Comparison of ENCODE assay signal across 19 cellular contexts in the genomic region with DNA sequence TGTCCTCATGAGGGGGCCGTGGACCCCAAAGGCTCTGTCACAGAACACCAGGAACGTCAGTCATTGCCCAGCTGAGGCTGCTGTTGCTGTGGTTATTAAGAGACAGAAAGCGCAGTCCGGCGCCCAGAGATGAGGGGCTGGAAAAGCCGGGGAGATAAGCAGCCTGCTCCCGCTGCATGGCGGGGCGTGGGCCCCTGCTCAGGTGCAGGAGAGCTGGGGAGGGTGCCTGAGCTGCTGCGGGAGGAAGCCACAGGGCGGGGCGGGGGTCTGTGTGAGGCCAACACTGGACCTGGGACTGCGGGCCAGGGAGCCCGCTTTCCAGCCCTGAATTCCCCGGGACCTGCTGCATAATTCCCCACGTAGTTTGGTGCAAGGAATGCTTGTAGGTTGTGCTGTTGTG. TPM values are rescaled to one million over a fixed set of nuclear protein-coding genes. Genes with fewer than 3 reads are reported as not detected.
DNase-seq lines count a peak whose midpoint lies in the region; ATAC-seq and TF ChIP-seq lines count a peak whose summit lies in the region.
"Had no signal": no experiment of that assay in that cellular context is flagged by ENCODE, and none has a peak within 500 bp of the region (broad histone marks: within the 10 kb centered on the region; RNA-seq: fewer than 3 reads in every experiment).

No MANE protein-coding gene starts in this region.

- H3K27ac Mint-ChIP-seq in WTC11 (no peak overlapping the region), nephron progenitor cell (no peak overlapping the region)
- H3K27ac Mint-ChIP-seq: B cell; CD4-positive, CD25-positive, alpha-beta regulatory T cell had no signal

- POLR2A ChIA-PET in A673 (lab: Charles Lee; ENCODE audit: low non-redundant PET): no interaction called here
- POLR2A ChIA-PET in WTC11 (lab: Charles Lee): no interaction called here

- H3K27ac ChIP-seq in A673 (ENCODE audit: low read depth, low read length, poor library complexity, severe bottlenecking): peak overlapping the region; percentile 80
- no peak overlapping the region for H3K27ac ChIP-seq in left ventricle myocardium inferior (replicated peaks)
- H3K27ac ChIP-seq: PC-9, SJSA1 had no signal

- BruUV-seq in A673 (replicated peaks; lab: Mats Ljungman, UMichigan): no TSS peak

- H3K36me3 ChIP-seq in A673 (ENCODE audit: insufficient read depth, low read length, poor library complexity, severe bottlenecking): no peaks in the 10 kb centered on the region
- no peaks in the 10 kb centered on the region for H3K36me3 ChIP-seq in ES-I3 (ENCODE audit: insufficient read depth, low read length)
- H3K36me3 ChIP-seq in left ventricle myocardium inferior: no peaks in the 10 kb centered on the region
- H3K36me3 ChIP-seq: SJSA1 had no signal

- H3K27me3 Mint-ChIP-seq in WTC11 (ENCODE audit: low read depth) (peaks cover 38% of the 10 kb centered on the region), nephron progenitor cell (ENCODE audit: low read depth, poor library complexity) (peaks cover 63% of the 10 kb centered on the region)

- H3K9me3 ChIP-seq in A673 (ENCODE audit: low read depth, low read length, poor library complexity, severe bottlenecking): peaks cover 2% of the 10 kb centered on the region
- H3K9me3 ChIP-seq in ES-I3 (ENCODE audit: control insufficient read depth, insufficient read depth, low read length): 0 out of 2 replicates have a peak, but pooled peaks cover 2% of the 10 kb centered on the region
- H3K9me3 ChIP-seq in left ventricle myocardium inferior (replicated peaks): peaks cover 5% of the 10 kb centered on the region

- H3K4me3 ChIP-seq in A673 (ENCODE audit: low read depth, low read length, poor library complexity, severe bottlenecking) (no peak overlapping the region), left ventricle myocardium inferior (no peak overlapping the region)
- H3K4me3 ChIP-seq: PC-9, SJSA1 had no signal

- H3K4me1 Mint-ChIP-seq in WTC11 (peaks cover 24% of the 10 kb centered on the region), nephron progenitor cell (peaks cover 9% of the 10 kb centered on the region)

- intact Hi-C loops in A673 (cut with micrococcal nuclease; ENCODE audit: unreplicated experiment): no loop called here
- intact Hi-C loops in left ventricle myocardium inferior (cut with micrococcal nuclease): no loop called here

- CTCF ChIA-PET in A673 (lab: Charles Lee): no interaction called here
- CTCF ChIA-PET in WTC11 (lab: Charles Lee): interaction anchor here (1.3 to 2.3 kb wide), 2 partner anchors 12 to 365 kb away, joined by 3 to 13 read pairs; no protein-coding TSS in a partner anchor

- H3K36me3 Mint-ChIP-seq in WTC11: no peaks in the 10 kb centered on the region
- no peaks in the 10 kb centered on the region for H3K36me3 Mint-ChIP-seq in nephron progenitor cell (ENCODE audit: low read depth)
- H3K36me3 Mint-ChIP-seq: CD4-positive, CD25-positive, alpha-beta regulatory T cell had no signal

- H3K27me3 ChIP-seq in A673 (replicated peaks; ENCODE audit: insufficient read depth, low read depth, low read length, poor library complexity): peaks cover 31% of the 10 kb centered on the region
- peaks cover 100% of the 10 kb centered on the region for H3K27me3 ChIP-seq in left ventricle myocardium inferior (ENCODE audit: low read depth)

- DNase-seq in A673 (ENCODE audit: low spot score) (no peak), WTC11 (ENCODE audit: low spot score) (peak; percentile 57), nephron progenitor cell (peak; percentile 18), amniotic stem cell (lab: John Stamatoyannopoulos, UW) (no peak), left ventricle myocardium inferior (no peak), HPDE6-E6E7 (ENCODE audit: extremely low spot score) (no peak)
- DNase-seq: Calu3; CD4-positive, CD25-positive, alpha-beta regulatory T cell; DMS53; NCI-H2029; NCI-H345; NCI-H526; PC-9; SW 1271 had no signal

- H3K9me3 Mint-ChIP-seq in WTC11: peaks cover 6% of the 10 kb centered on the region
- peaks cover 6% of the 10 kb centered on the region for H3K9me3 Mint-ChIP-seq in nephron progenitor cell

- peak; percentile 43 for ATAC-seq in WTC11
- ATAC-seq: HCT116 had no signal

- TF ChIP-seq CTCF in A673 (conservative IDR thresholded peaks at IDR 0.05; ENCODE audit: low read depth, low read length): no peak
- TF ChIP-seq CTCF in WTC11 (IDR thresholded peaks at IDR 0.05): no peak
- TF ChIP-seq CTCF in nephron progenitor cell (IDR thresholded peaks at IDR 0.05): no peak
- TF ChIP-seq CTCF in left ventricle myocardium inferior (IDR thresholded peaks at IDR 0.05; ENCODE audit: borderline replicate concordance): no peak

- peaks cover 29% of the 10 kb centered on the region for H3K4me1 ChIP-seq in A673 (ENCODE audit: insufficient read depth, low read length, poor library complexity, severe bottlenecking)
- H3K4me1 ChIP-seq in ES-I3 (ENCODE audit: insufficient read depth, low read length): peaks cover 29% of the 10 kb centered on the region
- H3K4me1 ChIP-seq in left ventricle myocardium inferior: peaks cover 12% of the 10 kb centered on the region
- H3K4me1 ChIP-seq: SJSA1 had no signal

- H3K9ac ChIP-seq in ES-I3 (ENCODE audit: low read depth, low read length): peak overlapping the region; percentile 6; the same call in 1 of the 2 replicates

- H3K4me3 Mint-ChIP-seq in WTC11 (no peak overlapping the region), nephron progenitor cell (no peak overlapping the region)
- H3K4me3 Mint-ChIP-seq: B cell; CD4-positive, CD25-positive, alpha-beta regulatory T cell had no signal

TF ChIP-seq in WTC11, 78 proteins besides CTCF, POLR2A, EP300 and RAD21 (continues in another document):
- TF ChIP-seq, protein P1, sequence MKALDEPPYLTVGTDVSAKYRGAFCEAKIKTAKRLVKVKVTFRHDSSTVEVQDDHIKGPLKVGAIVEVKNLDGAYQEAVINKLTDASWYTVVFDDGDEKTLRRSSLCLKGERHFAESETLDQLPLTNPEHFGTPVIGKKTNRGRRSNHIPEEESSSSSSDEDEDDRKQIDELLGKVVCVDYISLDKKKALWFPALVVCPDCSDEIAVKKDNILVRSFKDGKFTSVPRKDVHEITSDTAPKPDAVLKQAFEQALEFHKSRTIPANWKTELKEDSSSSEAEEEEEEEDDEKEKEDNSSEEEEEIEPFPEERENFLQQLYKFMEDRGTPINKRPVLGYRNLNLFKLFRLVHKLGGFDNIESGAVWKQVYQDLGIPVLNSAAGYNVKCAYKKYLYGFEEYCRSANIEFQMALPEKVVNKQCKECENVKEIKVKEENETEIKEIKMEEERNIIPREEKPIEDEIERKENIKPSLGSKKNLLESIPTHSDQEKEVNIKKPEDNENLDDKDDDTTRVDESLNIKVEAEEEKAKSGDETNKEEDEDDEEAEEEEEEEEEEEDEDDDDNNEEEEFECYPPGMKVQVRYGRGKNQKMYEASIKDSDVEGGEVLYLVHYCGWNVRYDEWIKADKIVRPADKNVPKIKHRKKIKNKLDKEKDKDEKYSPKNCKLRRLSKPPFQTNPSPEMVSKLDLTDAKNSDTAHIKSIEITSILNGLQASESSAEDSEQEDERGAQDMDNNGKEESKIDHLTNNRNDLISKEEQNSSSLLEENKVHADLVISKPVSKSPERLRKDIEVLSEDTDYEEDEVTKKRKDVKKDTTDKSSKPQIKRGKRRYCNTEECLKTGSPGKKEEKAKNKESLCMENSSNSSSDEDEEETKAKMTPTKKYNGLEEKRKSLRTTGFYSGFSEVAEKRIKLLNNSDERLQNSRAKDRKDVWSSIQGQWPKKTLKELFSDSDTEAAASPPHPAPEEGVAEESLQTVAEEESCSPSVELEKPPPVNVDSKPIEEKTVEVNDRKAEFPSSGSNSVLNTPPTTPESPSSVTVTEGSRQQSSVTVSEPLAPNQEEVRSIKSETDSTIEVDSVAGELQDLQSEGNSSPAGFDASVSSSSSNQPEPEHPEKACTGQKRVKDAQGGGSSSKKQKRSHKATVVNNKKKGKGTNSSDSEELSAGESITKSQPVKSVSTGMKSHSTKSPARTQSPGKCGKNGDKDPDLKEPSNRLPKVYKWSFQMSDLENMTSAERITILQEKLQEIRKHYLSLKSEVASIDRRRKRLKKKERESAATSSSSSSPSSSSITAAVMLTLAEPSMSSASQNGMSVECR (CRISPR knock-in tag; IDR thresholded peaks at IDR 0.05; ENCODE audit: borderline replicate concordance): no peak
- no peak for TF ChIP-seq TCF7 (CRISPR knock-in tag; IDR thresholded peaks at IDR 0.05; ENCODE audit: low read depth)
- TF ChIP-seq PRRX2 (CRISPR knock-in tag; IDR thresholded peaks at IDR 0.05): no peak
- TF ChIP-seq, protein P2, sequence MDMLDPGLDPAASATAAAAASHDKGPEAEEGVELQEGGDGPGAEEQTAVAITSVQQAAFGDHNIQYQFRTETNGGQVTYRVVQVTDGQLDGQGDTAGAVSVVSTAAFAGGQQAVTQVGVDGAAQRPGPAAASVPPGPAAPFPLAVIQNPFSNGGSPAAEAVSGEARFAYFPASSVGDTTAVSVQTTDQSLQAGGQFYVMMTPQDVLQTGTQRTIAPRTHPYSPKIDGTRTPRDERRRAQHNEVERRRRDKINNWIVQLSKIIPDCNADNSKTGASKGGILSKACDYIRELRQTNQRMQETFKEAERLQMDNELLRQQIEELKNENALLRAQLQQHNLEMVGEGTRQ (CRISPR knock-in tag; IDR thresholded peaks at IDR 0.05): no peak
- no peak for TF ChIP-seq ETV6 (CRISPR knock-in tag; IDR thresholded peaks at IDR 0.05)
- TF ChIP-seq, protein P3, sequence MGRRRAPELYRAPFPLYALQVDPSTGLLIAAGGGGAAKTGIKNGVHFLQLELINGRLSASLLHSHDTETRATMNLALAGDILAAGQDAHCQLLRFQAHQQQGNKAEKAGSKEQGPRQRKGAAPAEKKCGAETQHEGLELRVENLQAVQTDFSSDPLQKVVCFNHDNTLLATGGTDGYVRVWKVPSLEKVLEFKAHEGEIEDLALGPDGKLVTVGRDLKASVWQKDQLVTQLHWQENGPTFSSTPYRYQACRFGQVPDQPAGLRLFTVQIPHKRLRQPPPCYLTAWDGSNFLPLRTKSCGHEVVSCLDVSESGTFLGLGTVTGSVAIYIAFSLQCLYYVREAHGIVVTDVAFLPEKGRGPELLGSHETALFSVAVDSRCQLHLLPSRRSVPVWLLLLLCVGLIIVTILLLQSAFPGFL (CRISPR knock-in tag; IDR thresholded peaks at IDR 0.05; ENCODE audit: borderline replicate concordance): no peak
- TF ChIP-seq, protein P4, sequence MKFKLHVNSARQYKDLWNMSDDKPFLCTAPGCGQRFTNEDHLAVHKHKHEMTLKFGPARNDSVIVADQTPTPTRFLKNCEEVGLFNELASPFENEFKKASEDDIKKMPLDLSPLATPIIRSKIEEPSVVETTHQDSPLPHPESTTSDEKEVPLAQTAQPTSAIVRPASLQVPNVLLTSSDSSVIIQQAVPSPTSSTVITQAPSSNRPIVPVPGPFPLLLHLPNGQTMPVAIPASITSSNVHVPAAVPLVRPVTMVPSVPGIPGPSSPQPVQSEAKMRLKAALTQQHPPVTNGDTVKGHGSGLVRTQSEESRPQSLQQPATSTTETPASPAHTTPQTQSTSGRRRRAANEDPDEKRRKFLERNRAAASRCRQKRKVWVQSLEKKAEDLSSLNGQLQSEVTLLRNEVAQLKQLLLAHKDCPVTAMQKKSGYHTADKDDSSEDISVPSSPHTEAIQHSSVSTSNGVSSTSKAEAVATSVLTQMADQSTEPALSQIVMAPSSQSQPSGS (CRISPR knock-in tag; IDR thresholded peaks at IDR 0.05; ENCODE audit: borderline replicate concordance, low read depth): no peak

RNA-seq across cellular contexts. Expression of a gene that starts 11.3 kb away (rescaled TPM):
- total RNA-seq in A673 (2021) (47.7 and 56.6 TPM in 2 replicates), WTC11 (2021) (0.15 to 0.25 TPM (median 0.18 TPM) in 3 replicates), left ventricle myocardium inferior (not detected)
- total RNA-seq: B cell; Calu3; CD4-positive, CD25-positive, alpha-beta regulatory T cell; HT1080; PC-9; SJSA1 had no signal

Comparison
In these comparisons a context has a peak if more than half of its experiments do, and no peak if none do; other contexts are left out.
1. DNase-seq: peak in WTC11 (single experiment) and nephron progenitor cell (single experiment); none in A673 (single experiment), amniotic stem cell (single experiment), left ventricle myocardium inferior (single experiment) and HPDE6-E6E7 (single experiment).
2. RNA of a gene that starts 11.3 kb away (total RNA-seq): 47.7 to 56.6 TPM in A673; 0.15 to 0.25 TPM in WTC11 and not detected in left ventricle myocardium inferior (single experiment); every median in the first group is over 10 times any median in the second.